ENCODE assay signal across 12 cellular contexts in the genomic region with DNA sequence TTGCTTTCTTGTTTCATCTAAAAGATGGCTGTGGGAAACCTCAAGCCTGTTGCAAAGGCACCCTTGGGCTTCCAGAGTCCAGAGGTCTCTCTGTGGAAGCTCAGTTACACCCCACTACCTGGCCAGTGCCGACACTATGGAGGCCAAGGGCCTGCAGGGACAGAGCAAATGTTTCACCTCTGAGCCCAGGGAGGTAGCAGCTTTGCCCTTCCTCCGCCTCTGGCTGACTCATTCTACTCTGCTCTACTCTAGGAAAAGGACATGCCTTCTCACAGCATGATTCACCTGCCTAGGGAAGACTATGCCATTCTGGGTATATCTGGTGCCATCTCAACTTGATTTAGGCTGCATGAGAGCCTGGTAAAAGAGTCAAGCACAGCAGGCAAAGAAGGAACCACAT. TPM values are rescaled to one million over a fixed set of nuclear protein-coding genes. Genes with fewer than 3 reads are reported as not detected.
A peak's percentile ranks its signal among the peaks of the same experiment; 100 is the strongest.
DNase-seq lines count a peak whose midpoint lies in the region; ATAC-seq and TF ChIP-seq lines count a peak whose summit lies in the region.
"Had no signal": no experiment of that assay in that cellular context is flagged by ENCODE, and none has a peak within 500 bp of the region (broad histone marks: within the 10 kb centered on the region; RNA-seq: fewer than 3 reads in every experiment).

No MANE protein-coding gene starts in this region.

- ATAC-seq in activated T-cell treated with anti-CD3 and anti-CD28 coated beads, Interleukin-2, amount 50 U/mL, for 72 hours (replicated peaks in 1 of 2) = peak; percentile 42 to 63
- ATAC-seq in RWPE2 (ENCODE audit: low read depth) (peak; percentile 100), GM21825 (IDR thresholded peaks at IDR 0.05; ENCODE audit: unreplicated experiment) (no peak), HG03520 (IDR thresholded peaks at IDR 0.05; ENCODE audit: unreplicated experiment) (no peak)
- ATAC-seq in stimulated activated memory B cell treated with anti-CD40 and anti-IgM and Interleukin-4, amounts not matched to agents 10 μg/mL and 1 μg/mL and 100 μg/mL, for 72 hours = peak; percentile 24
- ATAC-seq: natural killer cell treated with Interleukin-12 subunit alpha and Interleukin-12 subunit beta and Interleukin-15 and Interleukin-18, amount 100 ng/mL, for 72 hours had no signal

- no peaks in the 10 kb centered on the region for H3K4me1 ChIP-seq in RWPE2 (ENCODE audit: insufficient read depth, poor library complexity, severe bottlenecking)
- peaks cover 67% of the 10 kb centered on the region for H3K4me1 ChIP-seq in left ventricle myocardium inferior

- DNase-seq in activated T-cell treated with anti-CD3 and anti-CD28 coated beads, Interleukin-2, amount 50 U/mL, for 72 hours = peak in 1 of 2 donors; percentile 16
- no peak for DNase-seq in activated T-cell treated with anti-CD3 and anti-CD28 coated beads, Interleukin-2, amount 50 U/mL, for 48 hours
- no peak for DNase-seq in RWPE2 (ENCODE audit: low spot score)
- no peak for DNase-seq in left ventricle myocardium inferior
- DNase-seq in stimulated activated naive CD4-positive, alpha-beta T cell (lab: John Stamatoyannopoulos, UW) = no peak
- DNase-seq: DMS 273 treated with DMSO at 0.1 percent for 48 hours, transverse colon had no signal

- peaks cover 18% of the 10 kb centered on the region for H3K4me1 Mint-ChIP-seq in activated T-cell treated with anti-CD3 and anti-CD28 coated beads, Interleukin-2, amount 50 U/mL, for 72 hours (ENCODE audit: low read depth)
- no peaks in the 10 kb centered on the region for H3K4me1 Mint-ChIP-seq in stimulated activated memory B cell treated with anti-CD40 and anti-IgM and Interleukin-4, amounts not matched to agents 10 μg/mL and 1 μg/mL and 100 μg/mL, for 72 hours

- peaks cover 5 to 6% of the 10 kb centered on the region in 2 donors for H3K36me3 Mint-ChIP-seq in activated T-cell treated with anti-CD3 and anti-CD28 coated beads, Interleukin-2, amount 50 U/mL, for 72 hours (ENCODE audit: insufficient read depth in 2 of 2)
- peaks cover 32% of the 10 kb centered on the region for H3K36me3 Mint-ChIP-seq in stimulated activated memory B cell treated with anti-CD40 and anti-IgM and Interleukin-4, amounts not matched to agents 10 μg/mL and 1 μg/mL and 100 μg/mL, for 72 hours

- TF ChIP-seq CTCF in RWPE2 (IDR thresholded peaks at IDR 0.05; ENCODE audit: poor library complexity, severe bottlenecking) = no peak
- no peak for TF ChIP-seq CTCF in left ventricle myocardium inferior (IDR thresholded peaks at IDR 0.05; ENCODE audit: borderline replicate concordance)

- H3K9me3 Mint-ChIP-seq in activated T-cell treated with anti-CD3 and anti-CD28 coated beads, Interleukin-2, amount 50 U/mL, for 72 hours = peaks cover 6 to 9% of the 10 kb centered on the region in 2 donors
- H3K9me3 Mint-ChIP-seq in stimulated activated memory B cell treated with anti-CD40 and anti-IgM and Interleukin-4, amounts not matched to agents 10 μg/mL and 1 μg/mL and 100 μg/mL, for 72 hours = peaks cover 7% of the 10 kb centered on the region
- H3K9me3 Mint-ChIP-seq: natural killer cell treated with Interleukin-12 subunit alpha and Interleukin-12 subunit beta and Interleukin-15 and Interleukin-18, amount 100 ng/mL, for 72 hours had no signal

- H3K36me3 ChIP-seq in RWPE2 (ENCODE audit: low read depth) (no peaks in the 10 kb centered on the region), left ventricle myocardium inferior (peaks cover 57% of the 10 kb centered on the region)
- H3K36me3 ChIP-seq: transverse colon had no signal

- no peaks in the 10 kb centered on the region for H3K27me3 Mint-ChIP-seq in activated T-cell treated with anti-CD3 and anti-CD28 coated beads, Interleukin-2, amount 50 U/mL, for 72 hours (ENCODE audit: low read depth)
- no peaks in the 10 kb centered on the region for H3K27me3 Mint-ChIP-seq in stimulated activated memory B cell treated with anti-CD40 and anti-IgM and Interleukin-4, amounts not matched to agents 10 μg/mL and 1 μg/mL and 100 μg/mL, for 72 hours
- H3K27me3 Mint-ChIP-seq: natural killer cell treated with Interleukin-12 subunit alpha and Interleukin-12 subunit beta and Interleukin-15 and Interleukin-18, amount 100 ng/mL, for 72 hours had no signal

- no peaks in the 10 kb centered on the region for H3K27me3 ChIP-seq in RWPE2 (ENCODE audit: insufficient read depth, poor library complexity, severe bottlenecking)
- no peaks in the 10 kb centered on the region for H3K27me3 ChIP-seq in left ventricle myocardium inferior (ENCODE audit: low read depth)
- H3K27me3 ChIP-seq: transverse colon had no signal

- H3K27ac Mint-ChIP-seq in activated T-cell treated with anti-CD3 and anti-CD28 coated beads, Interleukin-2, amount 50 U/mL, for 72 hours = no peak overlapping the region
- no peak overlapping the region for H3K27ac Mint-ChIP-seq in stimulated activated memory B cell treated with anti-CD40 and anti-IgM and Interleukin-4, amounts not matched to agents 10 μg/mL and 1 μg/mL and 100 μg/mL, for 72 hours
- H3K27ac Mint-ChIP-seq: natural killer cell treated with Interleukin-12 subunit alpha and Interleukin-12 subunit beta and Interleukin-15 and Interleukin-18, amount 100 ng/mL, for 72 hours had no signal

- no peak overlapping the region for H3K27ac ChIP-seq in RWPE2 (ENCODE audit: poor library complexity, severe bottlenecking)
- peak overlapping the region; percentile 41 for H3K27ac ChIP-seq in left ventricle myocardium inferior (replicated peaks)
- H3K27ac ChIP-seq: KMS-11, transverse colon had no signal

- H3K4me3 Mint-ChIP-seq in activated T-cell treated with anti-CD3 and anti-CD28 coated beads, Interleukin-2, amount 50 U/mL, for 72 hours = no peak overlapping the region
- H3K4me3 Mint-ChIP-seq in stimulated activated memory B cell treated with anti-CD40 and anti-IgM and Interleukin-4, amounts not matched to agents 10 μg/mL and 1 μg/mL and 100 μg/mL, for 72 hours = no peak overlapping the region
- H3K4me3 Mint-ChIP-seq: natural killer cell treated with Interleukin-12 subunit alpha and Interleukin-12 subunit beta and Interleukin-15 and Interleukin-18, amount 100 ng/mL, for 72 hours had no signal

- H3K9me3 ChIP-seq in RWPE2 (ENCODE audit: severe bottlenecking) (peaks cover 3% of the 10 kb centered on the region), left ventricle myocardium inferior (replicated peaks) (peaks cover 33% of the 10 kb centered on the region)

- intact Hi-C loops in left ventricle myocardium inferior (cut with micrococcal nuclease) = no loop called here

- H3K4me3 ChIP-seq in RWPE2 (ENCODE audit: severe bottlenecking) (no peak overlapping the region), left ventricle myocardium inferior (peak overlapping the region; percentile 27)
- H3K4me3 ChIP-seq: transverse colon had no signal

RNA-seq across cellular contexts. Expression of a gene that starts 12.2 kb away (rescaled TPM):
- 1 to 10 TPM in 1 of 2 donors, under 1 TPM in 1; 0.39 to 1.1 TPM for total RNA-seq in activated T-cell treated with anti-CD3 and anti-CD28 coated beads, Interleukin-2, amount 50 U/mL, for 72 hours
- total RNA-seq in left ventricle myocardium inferior = 667 TPM

RNA-seq across cellular contexts. Expression of a gene that starts 40.0 kb away (rescaled TPM):
- total RNA-seq in activated T-cell treated with anti-CD3 and anti-CD28 coated beads, Interleukin-2, amount 50 U/mL, for 72 hours = 100 to 1,000 TPM; 425 to 483 TPM
- total RNA-seq in left ventricle myocardium inferior = 2,410 TPM

RNA-seq across cellular contexts. Expression of a gene that starts 54.4 kb away (rescaled TPM):
- total RNA-seq in activated T-cell treated with anti-CD3 and anti-CD28 coated beads, Interleukin-2, amount 50 U/mL, for 72 hours = 100 to 1,000 TPM; 235 to 276 TPM
- total RNA-seq in left ventricle myocardium inferior = 176 TPM

Comparison
In these comparisons a context has a peak if more than half of its experiments do, and no peak if none do; other contexts are left out.
1. ATAC-seq: peak in activated T-cell treated with anti-CD3 and anti-CD28 coated beads, Interleukin-2, amount 50 U/mL, for 72 hours (2 of 2), RWPE2 (single experiment) and stimulated activated memory B cell treated with anti-CD40 and anti-IgM and Interleukin-4, amounts not matched to agents 10 μg/mL and 1 μg/mL and 100 μg/mL, for 72 hours (single experiment); none in GM21825 (single experiment) and HG03520 (single experiment).
2. RNA of a gene that starts 12.2 kb away (total RNA-seq): 667 TPM in left ventricle myocardium inferior (single experiment); 0.39 to 1.1 TPM in activated T-cell treated with anti-CD3 and anti-CD28 coated beads, Interleukin-2, amount 50 U/mL, for 72 hours; every median in the first group is over 100 times any median in the second.